Comparison of ENCODE assay signal across 16 cellular contexts in genomic region chr5:173408946-173409345, GRCh38.
A peak's percentile ranks its signal among the peaks of the same experiment; 100 is the strongest.
DNase-seq lines count a peak whose midpoint lies in the region; ATAC-seq and TF ChIP-seq lines count a peak whose summit lies in the region.
"Had no signal": no experiment of that assay in that cellular context is flagged by ENCODE, and none has a peak within 500 bp of the region (broad histone marks: within the 10 kb centered on the region; RNA-seq: fewer than 3 reads in every experiment).

No MANE protein-coding gene starts in this region.

- intact Hi-C loops in thyroid gland (cut with DNase I): no loop called here

- no peak for TF ChIP-seq CTCF in RWPE1 (conservative IDR thresholded peaks at IDR 0.05; ENCODE audit: low read depth)
- TF ChIP-seq CTCF in thyroid gland (IDR thresholded peaks at IDR 0.05): no peak

- H3K4me3 ChIP-seq in thyroid gland (replicated peaks in 1 of 3): no peak overlapping the region
- H3K4me3 ChIP-seq: GM12878, GM23248 had no signal

- POLR2A ChIA-PET in RWPE1 (lab: Yijun Ruan, JAX; ENCODE audit: low non-redundant PET): no interaction called here

- no peaks in the 10 kb centered on the region for H3K27me3 ChIP-seq in thyroid gland

- no peaks in the 10 kb centered on the region for H3K36me3 ChIP-seq in thyroid gland

- peaks cover 36 to 45% of the 10 kb centered on the region in 2 donors for H3K4me1 ChIP-seq in thyroid gland

- peak; percentile 3 for DNase-seq in NCI-H748 treated with DMSO at 0.1 percent for 48 hours (lab: John Stamatoyannopoulos, UW)
- DNase-seq in NCI-H748 (lab: John Stamatoyannopoulos, UW; ENCODE audit: unreplicated experiment): no peak
- no peak for DNase-seq in RWPE1 (ENCODE audit: low spot score)
- no peak for DNase-seq in epithelial cell of prostate (ENCODE audit: low read depth, low spot score)
- DNase-seq in thyroid gland: no peak
- no peak for DNase-seq in amygdala (lab: John Stamatoyannopoulos, UW)
- no peak for DNase-seq in NCI-H1417 (lab: John Stamatoyannopoulos, UW)
- DNase-seq: ACHN; C1 segment of cervical spinal cord; CD4-positive, alpha-beta T cell; DMS79; GM23248 had no signal

- no peak for TF ChIP-seq POLR2A in thyroid gland (IDR thresholded peaks at IDR 0.05)

- H3K27ac ChIP-seq in RWPE1 (peak overlapping the region; percentile 86), epithelial cell of prostate (peak overlapping the region; percentile 66), thyroid gland (peak overlapping the region; percentile 90 to 98 (median 91))
- H3K27ac ChIP-seq: GM23248, HL-60 had no signal

- CTCF ChIA-PET in RWPE1 (lab: Yijun Ruan, JAX): no interaction called here

- WGBS in thyroid gland, 2 donors: 81 to 84% methylated on average over 1 of the region's 1 CpG

- ATAC-seq in GM18873 (IDR thresholded peaks at IDR 0.05; ENCODE audit: low FRiP score, unreplicated experiment): no peak
- ATAC-seq: GM12878, HCT116 had no signal

- no peaks in the 10 kb centered on the region for H3K9me3 ChIP-seq in thyroid gland
